8 cellular contexts compared by ENCODE assay signal in the genomic region with DNA sequence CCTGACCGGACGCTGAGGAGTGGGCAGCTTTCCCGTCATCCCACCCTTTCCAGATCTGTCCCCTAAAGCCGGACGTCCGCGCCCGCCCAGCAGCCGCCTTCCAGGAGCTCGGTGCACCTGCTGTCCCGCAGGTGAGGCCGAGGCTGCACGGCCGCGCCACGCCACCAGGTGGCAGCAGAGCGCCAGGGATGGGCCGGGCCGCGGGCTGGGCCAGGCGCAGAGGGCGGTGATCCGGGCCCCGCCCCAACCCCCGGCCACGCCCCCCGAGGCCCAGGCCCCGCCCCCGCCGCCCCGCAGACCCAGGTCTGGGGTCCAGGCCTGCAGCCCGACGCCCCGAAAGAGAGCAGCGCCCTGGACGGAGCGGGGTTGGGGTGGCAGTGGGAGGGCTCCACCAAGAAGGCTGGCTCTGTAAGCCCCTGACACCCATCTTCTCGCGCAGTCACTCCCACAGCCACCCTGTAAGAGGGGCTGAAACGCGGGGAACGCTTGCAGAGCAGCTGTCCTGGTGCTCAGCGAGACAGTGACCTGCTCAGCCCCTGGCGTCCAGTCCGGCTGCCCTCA. TPM values are rescaled to one million over a fixed set of nuclear protein-coding genes. Genes with fewer than 3 reads are reported as not detected.
DNase-seq lines count a peak whose midpoint lies in the region; ATAC-seq, FAIRE-seq and TF ChIP-seq lines count a peak whose summit lies in the region.

No MANE protein-coding gene starts in this region.

- no peak overlapping the region for H3K4me3 Mint-ChIP-seq in activated CD8-positive, alpha-beta T cell treated with anti-CD3 and anti-CD28 coated beads for 36 hours

- H3K4me1 Mint-ChIP-seq in activated CD8-positive, alpha-beta T cell treated with anti-CD3 and anti-CD28 coated beads for 36 hours (ENCODE audit: low read depth), result no peaks in the 10 kb centered on the region

- no peaks in the 10 kb centered on the region for H3K36me3 ChIP-seq in mucosa of stomach (ENCODE audit: control insufficient read depth, insufficient read depth, low read length)

- H3K27me3 Mint-ChIP-seq in activated CD8-positive, alpha-beta T cell treated with anti-CD3 and anti-CD28 coated beads for 36 hours, result peaks cover 16% of the 10 kb centered on the region

- H3K9me3 ChIP-seq in mucosa of stomach (ENCODE audit: control insufficient read depth, low read length), result no peaks in the 10 kb centered on the region

- H3K27me3 ChIP-seq in mucosa of stomach (ENCODE audit: control insufficient read depth, insufficient read depth, low read length), result peaks cover 16% of the 10 kb centered on the region

- peak; percentile 7 for DNase-seq in AG10803 (ENCODE audit: low read depth)
- peak; percentile 79 for DNase-seq in GM18507 (ENCODE audit: extremely low spot score, insufficient read length, low read depth)
- peak; percentile 51 for DNase-seq in NCI-H1105 treated with DMSO at 0.1 percent for 48 hours (lab: John Stamatoyannopoulos, UW)
- DNase-seq in activated CD8-positive, alpha-beta T cell treated with anti-CD3 and anti-CD28 coated beads for 36 hours, result peak; percentile 81
- peak; percentile 87 for DNase-seq in effector CD8-positive, alpha-beta T cell (lab: John Stamatoyannopoulos, UW)
- peak; percentile 78 for DNase-seq in stimulated activated CD8-positive, alpha-beta memory T cell treated with anti-CD3 and anti-CD28 coated beads, Interleukin-4, amount 100 ng/mL, for 24 hours (ENCODE audit: low read depth)

- intact Hi-C loops in activated CD8-positive, alpha-beta T cell treated with anti-CD3 and anti-CD28 coated beads for 36 hours (cut with micrococcal nuclease), result loop anchor here (5.0 kb wide), 2 partner anchors 450 to 550 kb away; no protein-coding TSS in a partner anchor

- H3K9ac ChIP-seq in mucosa of stomach (ENCODE audit: low read length), result peak overlapping the region; percentile 57

- CTCF ChIA-PET in activated CD8-positive, alpha-beta T cell treated with anti-CD3 and anti-CD28 coated beads for 36 hours (lab: Charles Lee), result interaction anchor here (0.6 to 1.9 kb wide), 19 partner anchors 9 to 553 kb away, joined by 3 to 11 read pairs (median 4); no protein-coding TSS in a partner anchor

- no peak overlapping the region for H3K27ac Mint-ChIP-seq in activated CD8-positive, alpha-beta T cell treated with anti-CD3 and anti-CD28 coated beads for 36 hours

- H3K4me3 ChIP-seq in AG10803 (ENCODE audit: low read length) (no peak overlapping the region), mucosa of stomach (ENCODE audit: low read length) (peak overlapping the region; percentile 5)

- H3K36me3 Mint-ChIP-seq in activated CD8-positive, alpha-beta T cell treated with anti-CD3 and anti-CD28 coated beads for 36 hours (ENCODE audit: low read depth), result no peaks in the 10 kb centered on the region

- POLR2A ChIA-PET in activated CD8-positive, alpha-beta T cell treated with anti-CD3 and anti-CD28 coated beads for 36 hours (lab: Charles Lee), result no interaction called here

- TF ChIP-seq CTCF in AG10803 (conservative IDR thresholded peaks at IDR 0.05; ENCODE audit: low read length), result peak; percentile 54
- peak; percentile 91 for TF ChIP-seq CTCF in activated CD8-positive, alpha-beta T cell treated with anti-CD3 and anti-CD28 coated beads for 36 hours (IDR thresholded peaks at IDR 0.05)

- peak; percentile 100 for ATAC-seq in activated CD8-positive, alpha-beta T cell treated with anti-CD3 and anti-CD28 coated beads for 36 hours
- no peak for ATAC-seq in GM19324 (IDR thresholded peaks at IDR 0.05; ENCODE audit: low FRiP score, unreplicated experiment)

- peaks cover 62% of the 10 kb centered on the region for H3K4me1 ChIP-seq in mucosa of stomach (ENCODE audit: control insufficient read depth, insufficient read depth, low read length)

- FAIRE-seq in GM18507 (lab: Jason Lieb, UNC), result peak; percentile 66

- peaks cover 2% of the 10 kb centered on the region for H3K9me3 Mint-ChIP-seq in activated CD8-positive, alpha-beta T cell treated with anti-CD3 and anti-CD28 coated beads for 36 hours

RNA-seq across cellular contexts. Expression of a gene that starts 32.2 kb away (rescaled TPM):
- not detected for total RNA-seq in activated CD8-positive, alpha-beta T cell treated with anti-CD3 and anti-CD28 coated beads for 36 hours

Comparison
In these comparisons a context has a peak if more than half of its experiments do, and no peak if none do; other contexts are left out.
1. DNase-seq: peak in every context shown above with its lines; median percentile 87 in effector CD8-positive, alpha-beta T cell; 81 in activated CD8-positive, alpha-beta T cell treated with anti-CD3 and anti-CD28 coated beads for 36 hours; 79 in GM18507; 78 in stimulated activated CD8-positive, alpha-beta memory T cell treated with anti-CD3 and anti-CD28 coated beads, Interleukin-4, amount 100 ng/mL, for 24 hours; 51 in NCI-H1105 treated with DMSO at 0.1 percent for 48 hours; 7 in AG10803.